Comparison of ENCODE assay signal across 8 cellular contexts in genomic region chr19:5293607-5294089, GRCh38. TPM values are rescaled to one million over a fixed set of nuclear protein-coding genes. Genes with fewer than 3 reads are reported as not detected.
DNase-seq lines count a peak whose midpoint lies in the region; ATAC-seq, FAIRE-seq and TF ChIP-seq lines count a peak whose summit lies in the region.

No MANE protein-coding gene starts in this region.

- H3K27ac Mint-ChIP-seq in activated CD4-positive, alpha-beta T cell treated with anti-CD3 and anti-CD28 coated beads, Interleukin-2, amount 10 ng/mL, durations not matched to agents 24 days and 14 days, result no peak overlapping the region
- H3K27ac Mint-ChIP-seq in T-cell, result no peak overlapping the region

- no peaks in the 10 kb centered on the region for H3K4me1 Mint-ChIP-seq in activated CD4-positive, alpha-beta T cell treated with anti-CD3 and anti-CD28 coated beads, Interleukin-2, amount 10 ng/mL, durations not matched to agents 24 days and 14 days
- H3K4me1 Mint-ChIP-seq in T-cell, result peaks cover 11 to 19% (median 14%) of the 10 kb centered on the region in 3 donors

- FAIRE-seq in pancreas (lab: Jason Lieb, UNC), result no peak

- peak; percentile 20 for DNase-seq in activated CD4-positive, alpha-beta T cell treated with anti-CD3 and anti-CD28 coated beads for 48 hours
- DNase-seq in activated CD4-positive, alpha-beta T cell treated with anti-CD3 and anti-CD28 coated beads, Interleukin-2, amount 10 ng/mL, durations not matched to agents 24 days and 14 days, result no peak
- peak in 8 of 34 experiments; percentile 2 to 10 (median 6) for DNase-seq in T-cell
- peak; percentile 41 for DNase-seq in fibroblast of villous mesenchyme (ENCODE audit: low read depth)
- peak in 2 of 6 donors; percentile 71 to 88 for DNase-seq in pancreas
- no peak for DNase-seq in NCI-H1436 treated with DMSO at 0.1 percent for 48 hours (lab: John Stamatoyannopoulos, UW)

- intact Hi-C loops in activated CD4-positive, alpha-beta T cell treated with anti-CD3 and anti-CD28 coated beads, Interleukin-2, amount 10 ng/mL, durations not matched to agents 24 days and 14 days (cut with micrococcal nuclease), result no loop called here
- intact Hi-C loops in pancreas (cut with DNase I), result no loop called here

- ATAC-seq in T-cell (replicated peaks in 1 of 4) (peak; percentile 6 to 30 (median 29)), pancreas (peak; percentile 14 to 67 (median 52)), HG02885 (IDR thresholded peaks at IDR 0.05; ENCODE audit: poor library complexity, unreplicated experiment) (no peak), GM18858 (IDR thresholded peaks at IDR 0.05; ENCODE audit: unreplicated experiment) (no peak)

- H3K27me3 Mint-ChIP-seq in activated CD4-positive, alpha-beta T cell treated with anti-CD3 and anti-CD28 coated beads, Interleukin-2, amount 10 ng/mL, durations not matched to agents 24 days and 14 days, result peaks cover 17% of the 10 kb centered on the region
- H3K27me3 Mint-ChIP-seq in T-cell, result peaks cover 8 to 25% of the 10 kb centered on the region in 2 donors

- POLR2A ChIA-PET in T-cell (lab: Charles Lee), result no interaction called here

- no peaks in the 10 kb centered on the region for H3K9me3 ChIP-seq in pancreas

- H3K36me3 Mint-ChIP-seq in activated CD4-positive, alpha-beta T cell treated with anti-CD3 and anti-CD28 coated beads, Interleukin-2, amount 10 ng/mL, durations not matched to agents 24 days and 14 days (ENCODE audit: low read depth), result no peaks in the 10 kb centered on the region
- H3K36me3 Mint-ChIP-seq in T-cell, result no peaks in the 10 kb centered on the region

- no peak overlapping the region for H3K4me3 Mint-ChIP-seq in activated CD4-positive, alpha-beta T cell treated with anti-CD3 and anti-CD28 coated beads, Interleukin-2, amount 10 ng/mL, durations not matched to agents 24 days and 14 days
- peak overlapping the region; percentile 68 to 79 (median 69) for H3K4me3 Mint-ChIP-seq in T-cell

- peaks cover 5 to 29% (median 23%) of the 10 kb centered on the region in 3 donors for H3K4me1 ChIP-seq in pancreas

- H3K9me3 Mint-ChIP-seq in activated CD4-positive, alpha-beta T cell treated with anti-CD3 and anti-CD28 coated beads, Interleukin-2, amount 10 ng/mL, durations not matched to agents 24 days and 14 days, result no peaks in the 10 kb centered on the region
- peaks cover 0 to 2% (median 0%) of the 10 kb centered on the region in 3 donors for H3K9me3 Mint-ChIP-seq in T-cell

- H3K4me3 ChIP-seq in fibroblast of villous mesenchyme (ENCODE audit: low read depth, low read length) (peak overlapping the region; percentile 74), pancreas (peak overlapping the region; percentile 59 to 76 (median 70))

- WGBS in pancreas, 2 donors, result 13 to 14% methylated on average over 27 to 30 of the region's 30 CpGs

- no peaks in the 10 kb centered on the region for H3K27me3 ChIP-seq in pancreas

- no peaks in the 10 kb centered on the region for H3K36me3 ChIP-seq in pancreas

- CTCF ChIA-PET in T-cell (lab: Charles Lee), result no interaction called here

- TF ChIP-seq CTCF in fibroblast of villous mesenchyme (IDR thresholded peaks at IDR 0.05; ENCODE audit: insufficient read depth, low read depth, low read length) (no peak), pancreas (IDR thresholded peaks at IDR 0.05) (no peak)

- peak overlapping the region in 1 of 4 donors; percentile 38 for H3K27ac ChIP-seq in pancreas

RNA-seq across cellular contexts. Expression of gene PTPRS, which starts 47.0 kb away (rescaled TPM):
- total RNA-seq in activated CD4-positive, alpha-beta T cell treated with anti-CD3 and anti-CD28 coated beads, Interleukin-2, amount 10 ng/mL, durations not matched to agents 24 days and 14 days, result 0.05 and 0.09 TPM in 2 replicates
- 1 to 10 TPM; 2.9 to 5.6 (median 4.1) TPM for total RNA-seq in T-cell
- 114 and 123 TPM in 2 replicates for total RNA-seq in fibroblast of villous mesenchyme
- 10 to 100 TPM; 62.8 to 91.2 (median 73.9) TPM for total RNA-seq in pancreas
- 10 to 100 TPM; 14.8 to 24.8 TPM for polyA plus RNA-seq in pancreas

Comparison
In these comparisons a context has a peak if more than half of its experiments do, and no peak if none do; other contexts are left out.
1. DNase-seq: peak in activated CD4-positive, alpha-beta T cell treated with anti-CD3 and anti-CD28 coated beads for 48 hours (single experiment) and fibroblast of villous mesenchyme (single experiment); none in activated CD4-positive, alpha-beta T cell treated with anti-CD3 and anti-CD28 coated beads, Interleukin-2, amount 10 ng/mL, durations not matched to agents 24 days and 14 days (single experiment) and NCI-H1436 treated with DMSO at 0.1 percent for 48 hours (single experiment).
2. ATAC-seq: peak in T-cell (4 of 4) and pancreas (4 of 4); none in HG02885 (single experiment) and GM18858 (single experiment).
3. RNA of gene PTPRS, which starts 47.0 kb away (total RNA-seq): 114 to 123 TPM in fibroblast of villous mesenchyme and 62.8 to 91.2 TPM in pancreas; 2.9 to 5.6 TPM in T-cell and 0.05 to 0.09 TPM in activated CD4-positive, alpha-beta T cell treated with anti-CD3 and anti-CD28 coated beads, Interleukin-2, amount 10 ng/mL, durations not matched to agents 24 days and 14 days; every median in the first group is over 4 times any median in the second.